Comparison of ENCODE assay signal across 8 cellular contexts in genomic region chr15:70488002-70488605, GRCh38.
DNase-seq lines count a peak whose midpoint lies in the region; ATAC-seq and TF ChIP-seq lines count a peak whose summit lies in the region.

No MANE protein-coding gene starts in this region.

- H3K4me3 ChIP-seq in DOHH2 (ENCODE audit: low read length) (no peak overlapping the region), Loucy (ENCODE audit: low read length, poor library complexity, severe bottlenecking) (no peak overlapping the region), astrocyte of the cerebellum (ENCODE audit: low read depth, low read length) (no peak overlapping the region), smooth muscle cell (no peak overlapping the region)

- no peaks in the 10 kb centered on the region for H3F3A ChIP-seq in DOHH2 (ENCODE audit: control insufficient read depth, insufficient read depth)
- peaks cover 6% of the 10 kb centered on the region for H3F3A ChIP-seq in Loucy (ENCODE audit: low read depth)
- H3F3A ChIP-seq in smooth muscle cell (ENCODE audit: low read depth), result peaks cover 3% of the 10 kb centered on the region

- ATAC-seq in HG02852 (IDR thresholded peaks at IDR 0.05; ENCODE audit: unreplicated experiment), result no peak
- no peak for ATAC-seq in GM18909 (IDR thresholded peaks at IDR 0.05; ENCODE audit: poor library complexity, unreplicated experiment)

- H3K9me2 ChIP-seq in DOHH2 (replicated peaks; ENCODE audit: control insufficient read depth, low read length) (no peaks in the 10 kb centered on the region), Loucy (replicated peaks; ENCODE audit: low read depth, low read length) (no peaks in the 10 kb centered on the region)

- TF ChIP-seq CTCF in DOHH2 (IDR thresholded peaks at IDR 0.05; ENCODE audit: low read depth, low read length, poor library complexity, severe bottlenecking), result peak; percentile 85
- peak; percentile 99 for TF ChIP-seq CTCF in Loucy (conservative IDR thresholded peaks at IDR 0.05; ENCODE audit: low read length)
- peak; percentile 97 for TF ChIP-seq CTCF in astrocyte of the cerebellum (IDR thresholded peaks at IDR 0.05; ENCODE audit: low read depth, low read length, missing control alignments)
- TF ChIP-seq CTCF in smooth muscle cell (IDR thresholded peaks at IDR 0.05; ENCODE audit: borderline replicate concordance, insufficient read depth, poor library complexity, severe bottlenecking), result peak; percentile 94

- 29% methylated on average over 6 of the region's 6 CpGs for WGBS in smooth muscle cell (ENCODE audit: low lambda C conversion rate)

- no peak overlapping the region for H3K4me2 ChIP-seq in DOHH2 (ENCODE audit: low read length)
- no peak overlapping the region for H3K4me2 ChIP-seq in Loucy (ENCODE audit: low read depth, low read length, poor library complexity, severe bottlenecking)
- H3K4me2 ChIP-seq in smooth muscle cell, result no peak overlapping the region

- DNase-seq in T-helper 2 cell (peak; percentile 37 to 66 (median 49)), astrocyte of the cerebellum (ENCODE audit: low read depth) (peak; percentile 60), hypothalamus (lab: John Stamatoyannopoulos, UW) (peak in 46 of 51 donors; percentile 10 to 81 (median 42)), smooth muscle cell (lab: John Stamatoyannopoulos, UW; ENCODE audit: unreplicated experiment) (peak; percentile 59)

- H3K36me3 ChIP-seq in DOHH2 (ENCODE audit: control insufficient read depth, low read length), result no peaks in the 10 kb centered on the region
- H3K36me3 ChIP-seq in Loucy (ENCODE audit: insufficient read depth, low read length), result no peaks in the 10 kb centered on the region
- H3K36me3 ChIP-seq in smooth muscle cell (ENCODE audit: low read depth), result no peaks in the 10 kb centered on the region

- H3K9me3 ChIP-seq in DOHH2 (ENCODE audit: control insufficient read depth, insufficient read depth, low read length), result no peaks in the 10 kb centered on the region
- H3K9me3 ChIP-seq in Loucy (ENCODE audit: insufficient read depth, low read depth, low read length), result no peaks in the 10 kb centered on the region
- no peaks in the 10 kb centered on the region for H3K9me3 ChIP-seq in smooth muscle cell (replicated peaks; ENCODE audit: low read depth)

- H4K20me1 ChIP-seq in DOHH2 (ENCODE audit: control insufficient read depth, insufficient read depth, low read depth, low read length) (0 out of 2 replicates have a peak, but pooled peaks cover 7% of the 10 kb centered on the region), Loucy (ENCODE audit: insufficient read depth, low read length, poor library complexity, severe bottlenecking) (no peaks in the 10 kb centered on the region), smooth muscle cell (ENCODE audit: low read depth) (no peaks in the 10 kb centered on the region)

- H3K79me2 ChIP-seq in DOHH2 (ENCODE audit: control insufficient read depth, low read length) (no peaks in the 10 kb centered on the region), Loucy (ENCODE audit: insufficient read depth, low read length) (no peaks in the 10 kb centered on the region), smooth muscle cell (ENCODE audit: low read depth) (no peaks in the 10 kb centered on the region)

- H3K4me1 ChIP-seq in DOHH2 (ENCODE audit: control insufficient read depth, low read length), result peaks cover 27% of the 10 kb centered on the region
- H3K4me1 ChIP-seq in Loucy (ENCODE audit: insufficient read depth, low read length, poor library complexity, severe bottlenecking), result peaks cover 89% of the 10 kb centered on the region
- no peaks in the 10 kb centered on the region for H3K4me1 ChIP-seq in smooth muscle cell (ENCODE audit: low read depth)

- H2AFZ ChIP-seq in Loucy (ENCODE audit: low read length) (no peak overlapping the region), smooth muscle cell (ENCODE audit: low read depth) (no peak overlapping the region)

- H3K9ac ChIP-seq in Loucy (ENCODE audit: low read depth, low read length, poor library complexity, severe bottlenecking) (peak overlapping the region; percentile 58), smooth muscle cell (ENCODE audit: low read depth) (no peak overlapping the region)

- peaks cover 40% of the 10 kb centered on the region for H3K27me3 ChIP-seq in DOHH2 (ENCODE audit: control insufficient read depth, low read length)
- H3K27me3 ChIP-seq in Loucy (ENCODE audit: insufficient read depth, low read length, poor library complexity, severe bottlenecking), result no peaks in the 10 kb centered on the region
- no peaks in the 10 kb centered on the region for H3K27me3 ChIP-seq in smooth muscle cell (ENCODE audit: low read depth)

- in situ Hi-C loops in astrocyte of the cerebellum (cut with HindIII; ENCODE audit: low sequenced_read_pairs), result no loop called here

- H3K27ac ChIP-seq in DOHH2 (ENCODE audit: low read depth, low read length), result no peak overlapping the region
- H3K27ac ChIP-seq in smooth muscle cell (ENCODE audit: low read depth), result no peak overlapping the region
